Comparison of ENCODE assay signal across 23 cellular contexts in the genomic region with DNA sequence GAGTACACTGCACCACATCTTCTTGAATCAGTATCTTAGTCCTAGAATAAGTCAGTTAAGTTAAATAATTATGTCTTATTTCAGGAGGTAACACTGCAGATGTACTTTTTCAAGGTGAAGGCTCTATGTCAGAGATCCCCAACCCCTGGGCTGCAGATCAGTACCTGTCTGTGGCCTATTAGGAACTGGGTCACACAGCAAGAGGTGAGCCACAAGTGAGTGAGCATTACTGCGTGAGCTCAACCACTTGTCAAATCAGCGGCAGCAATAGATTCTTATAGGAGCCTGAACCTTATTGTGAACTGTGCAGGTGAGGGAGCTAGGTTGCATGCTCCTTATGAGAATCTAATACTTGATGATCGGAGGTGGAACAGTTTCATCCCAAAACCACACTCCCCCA.
"Had no signal": no experiment of that assay in that cellular context is flagged by ENCODE, and none has a peak within 500 bp of the region (broad histone marks: within the 10 kb centered on the region; RNA-seq: fewer than 3 reads in every experiment).

No MANE protein-coding gene starts in this region.

- H3K9ac ChIP-seq: parathyroid adenoma had no signal

- H3K36me3 ChIP-seq: right atrium auricular region, thoracic aorta had no signal

- ATAC-seq: activated CD4-positive, CD25-positive, alpha-beta regulatory T cell treated with anti-CD3 and anti-CD28 coated beads, Interleukin-2, amount 50 U/mL, for 24 hours; esophagus mucosa; left colon had no signal

- DNase-seq: activated CD4-positive, alpha-beta T cell treated with anti-CD3 and anti-CD28 coated beads for 48 hours; activated CD4-positive, alpha-beta T cell treated with anti-CD3 and anti-CD28 coated beads, Interleukin-2, amount 50 U/mL, for 48 hours; activated CD8-positive, alpha-beta memory T cell treated with anti-CD3 and anti-CD28 coated beads for 24 hours; activated effector memory CD4-positive, alpha-beta T cell treated with Interleukin-2 at 50 U/mL for 16 hours; activated naive CD4-positive, alpha-beta T cell treated with Interleukin-2 at 50 U/mL for 16 hours; anterior cingulate cortex; endodermal cell; foreskin fibroblast; head of caudate nucleus; hypothalamus; immature natural killer cell; kidney; left colon; naive B cell; occipital lobe; stimulated activated CD4-positive, alpha-beta T cell treated with anti-CD3 and anti-CD28 coated beads, Interleukin-1b, Interleukin-23, amount 100 ng/mL, for 48 hours; stimulated activated naive CD4-positive, alpha-beta T cell treated with Interleukin-2 at 50 U/mL for 16 hours had no signal

- H3K9me3 ChIP-seq: right atrium auricular region, thoracic aorta had no signal

- H3K79me2 ChIP-seq: parathyroid adenoma had no signal

- H3K27me3 ChIP-seq: right atrium auricular region had no signal

- H3K4me1 ChIP-seq: parathyroid adenoma, right atrium auricular region had no signal

- H3K4me2 ChIP-seq: smooth muscle cell had no signal

- H3K4me3 ChIP-seq: right atrium auricular region, smooth muscle cell, thoracic aorta had no signal

- H3K27ac ChIP-seq: parathyroid adenoma, right atrium auricular region, thoracic aorta had no signal
